ENCODE assay signal across 1 cellular context in genomic region chr2:160666019-160666676, GRCh38.
TF ChIP-seq lines count a peak whose summit lies in the region.

No MANE protein-coding gene starts in this region.

TF ChIP-seq in HCT116, 20 proteins besides CTCF, POLR2A, EP300 and RAD21 (continued from another document):
- TF ChIP-seq ZBTB33 (IDR thresholded peaks at IDR 0.05; ENCODE audit: extremely low read depth, insufficient replicate concordance, low read length) (no peak), EZH2phosphoT487 (IDR thresholded peaks at IDR 0.05; ENCODE audit: borderline replicate concordance) (no peak), YY1 (IDR thresholded peaks at IDR 0.05; ENCODE audit: extremely low read depth, insufficient replicate concordance, low read depth, low read length) (no peak), EZH2 (IDR thresholded peaks at IDR 0.05) (no peak), SP1 (IDR thresholded peaks at IDR 0.05; ENCODE audit: low read depth) (peak; percentile 71), FOSL1 (IDR thresholded peaks at IDR 0.05; ENCODE audit: low read depth) (peak; percentile 49; the same call in 1 of the 2 replicates), JUND (IDR thresholded peaks at IDR 0.05) (peak; percentile 68)
TF ChIP-seq in HCT116: peak in this region for 5.
